27 cellular contexts compared by ENCODE assay signal in the genomic region with DNA sequence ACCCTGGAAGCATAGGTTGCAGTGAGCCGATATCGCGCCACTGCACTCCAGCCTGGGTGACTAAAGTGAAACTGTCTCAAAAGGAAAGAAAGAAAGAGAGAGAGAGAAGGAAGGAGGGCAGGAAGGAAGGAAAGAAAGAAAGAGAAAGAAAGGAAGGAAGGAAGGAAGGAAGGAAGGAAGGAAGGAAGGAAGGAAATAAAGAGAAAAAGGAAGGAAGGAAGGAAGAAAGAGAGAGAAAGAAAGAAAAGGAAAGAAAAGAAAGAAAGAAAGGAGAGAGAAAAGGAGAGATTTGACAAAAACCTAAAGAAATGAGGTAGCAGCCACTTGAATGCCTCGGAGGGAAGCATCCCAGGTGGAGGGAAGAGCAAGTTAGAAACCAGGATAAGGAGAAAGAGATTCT. TPM values are rescaled to one million over a fixed set of nuclear protein-coding genes. Genes with fewer than 3 reads are reported as not detected.
"Had no signal": no experiment of that assay in that cellular context is flagged by ENCODE, and none has a peak within 500 bp of the region (broad histone marks: within the 10 kb centered on the region; RNA-seq: fewer than 3 reads in every experiment).

No MANE protein-coding gene starts in this region.

- H3K4me3 ChIP-seq: colonic mucosa, dorsolateral prefrontal cortex, esophagus squamous epithelium, gastrocnemius medialis, heart right ventricle, left lung, lower lobe of right lung had no signal

- H3K4me1 Mint-ChIP-seq: mesothelial cell of epicardium had no signal

- H3K27me3 Mint-ChIP-seq: effector memory CD8-positive, alpha-beta T cell had no signal

- DNase-seq: colonic mucosa; dermis blood vessel endothelial cell; dorsolateral prefrontal cortex; effector CD8-positive, alpha-beta T cell; effector memory CD8-positive, alpha-beta T cell; endodermal cell; erythroblast; esophagus squamous epithelium; foreskin fibroblast; foreskin melanocyte; gastrocnemius medialis; glutamatergic neuron; head of caudate nucleus; heart right ventricle; hippocampal formation; left cardiac atrium; left lung; left ventricle myocardium superior; lower lobe of right lung; mesenchymal stem cell had no signal

- H3K27me3 ChIP-seq: colonic mucosa, left lung had no signal

- H3K9me3 ChIP-seq: colonic mucosa, esophagus squamous epithelium, gastrocnemius medialis, heart right ventricle, lower lobe of right lung had no signal

- H3K4me1 ChIP-seq: colonic mucosa, esophagus squamous epithelium, gastrocnemius medialis, heart right ventricle, left lung, lower lobe of right lung had no signal

- H3K27ac ChIP-seq: colonic mucosa, dorsolateral prefrontal cortex, epithelial cell of prostate, esophagus squamous epithelium, gastrocnemius medialis, heart right ventricle, left lung, lower lobe of right lung had no signal

- ATAC-seq: effector memory CD8-positive, alpha-beta T cell; esophagus mucosa; gastrocnemius medialis; heart right ventricle; left cardiac atrium; left lung; left ventricle myocardium superior; lower lobe of right lung had no signal

- H3K4me3 Mint-ChIP-seq: effector memory CD8-positive, alpha-beta T cell; endodermal cell; mesothelial cell of epicardium had no signal

- H3K36me3 ChIP-seq: colonic mucosa, esophagus squamous epithelium, gastrocnemius medialis, heart right ventricle, left lung, lower lobe of right lung had no signal

- H3K27ac Mint-ChIP-seq: effector memory CD8-positive, alpha-beta T cell; endodermal cell; mesothelial cell of epicardium had no signal

- FAIRE-seq: endometrium, islet of Langerhans, keratinocyte had no signal

- H3K9me3 Mint-ChIP-seq: endodermal cell had no signal

RNA-seq across cellular contexts. Expression of a gene that starts 44.6 kb away (rescaled TPM):
- total RNA-seq: lung microvascular endothelial cell had no signal
